ENCODE assay signal across 1 cellular context in the genomic region with DNA sequence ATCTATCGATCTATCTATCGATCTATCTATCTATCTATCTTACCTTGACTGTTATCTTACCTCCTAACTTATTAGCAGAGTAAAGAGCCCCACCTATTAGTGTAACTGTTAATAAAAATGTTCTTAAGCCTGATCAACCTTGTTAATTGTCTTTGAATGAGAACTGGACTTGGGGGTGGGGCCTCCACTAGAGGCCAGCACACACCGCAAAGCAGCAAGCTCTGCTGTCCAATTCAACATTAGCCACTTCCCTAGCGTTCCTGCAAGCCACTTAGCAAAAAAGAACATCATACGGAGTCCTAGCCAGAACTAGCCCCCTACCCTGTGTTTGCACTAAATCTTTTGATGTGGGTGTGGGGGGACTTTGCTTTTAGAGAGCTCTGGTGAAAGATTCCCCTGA.
TF ChIP-seq lines count a peak whose summit lies in the region.

No MANE protein-coding gene starts in this region.

TF ChIP-seq in GM12878, 131 proteins besides CTCF, POLR2A, EP300 and RAD21 (continued from another document):
- no peak for TF ChIP-seq MYB (IDR thresholded peaks at IDR 0.05; ENCODE audit: borderline replicate concordance, low read depth, low read length)
